ENCODE assay signal across 17 cellular contexts in genomic region chr7:129908181-129908580, GRCh38. TPM values are rescaled to one million over a fixed set of nuclear protein-coding genes. Genes with fewer than 3 reads are reported as not detected.
DNase-seq lines count a peak whose midpoint lies in the region; ATAC-seq and TF ChIP-seq lines count a peak whose summit lies in the region.
"Had no signal": no experiment of that assay in that cellular context is flagged by ENCODE, and none has a peak within 500 bp of the region (broad histone marks: within the 10 kb centered on the region; RNA-seq: fewer than 3 reads in every experiment).

No MANE protein-coding gene starts in this region.

- peak overlapping the region; percentile 79 for H3K4me3 ChIP-seq in CD4-positive, CD25-positive, alpha-beta regulatory T cell (ENCODE audit: low read depth, low read length)
- H3K4me3 ChIP-seq in effector memory CD4-positive, alpha-beta T cell (ENCODE audit: insufficient read depth, low read depth, low read length, poor library complexity, severe bottlenecking) = no peak overlapping the region
- no peak overlapping the region for H3K4me3 ChIP-seq in brain microvascular endothelial cell (ENCODE audit: low read depth, low read length)

- H3K4me1 Mint-ChIP-seq in CD4-positive, CD25-positive, alpha-beta regulatory T cell = peaks cover 31 to 84% (median 69%) of the 10 kb centered on the region in 4 donors

- no peaks in the 10 kb centered on the region for H3K27me3 ChIP-seq in CD4-positive, CD25-positive, alpha-beta regulatory T cell (ENCODE audit: control insufficient read depth, insufficient read depth, low read length)
- no peaks in the 10 kb centered on the region for H3K27me3 ChIP-seq in effector memory CD4-positive, alpha-beta T cell (replicated peaks; ENCODE audit: control insufficient read depth, insufficient read depth, low read length, poor library complexity, severe bottlenecking)
- no peaks in the 10 kb centered on the region for H3K27me3 ChIP-seq in brain microvascular endothelial cell (replicated peaks)

- no peak for DNase-seq in CD4-positive, CD25-positive, alpha-beta regulatory T cell
- peak; percentile 68 for DNase-seq in M059J (ENCODE audit: low read depth)
- DNase-seq in effector memory CD4-positive, alpha-beta T cell = no peak
- DNase-seq in brain microvascular endothelial cell = no peak
- no peak for DNase-seq in hippocampal formation (lab: John Stamatoyannopoulos, UW)
- DNase-seq in T-helper 1 cell = no peak
- DNase-seq: activated CD8-positive, alpha-beta T cell treated with anti-CD3 and anti-CD28 coated beads for 36 hours; activated effector memory CD4-positive, alpha-beta T cell treated with anti-CD3 and anti-CD28 coated beads, Interleukin-2, amount 50 U/mL, for 16 hours; DMS53; Karpas-422; left cardiac atrium; NCI-H1436 treated with DMSO at 0.1 percent for 48 hours; NCI-H345; Right ventricle myocardium superior; substantia nigra had no signal

- TF ChIP-seq CTCF in 22Rv1 (IDR thresholded peaks at IDR 0.05) (no peak), brain microvascular endothelial cell (IDR thresholded peaks at IDR 0.05; ENCODE audit: low read depth, low read length, missing control alignments) (no peak)

- peaks cover 6% of the 10 kb centered on the region for H3K27me3 Mint-ChIP-seq in CD4-positive, CD25-positive, alpha-beta regulatory T cell
- H3K27me3 Mint-ChIP-seq: activated CD8-positive, alpha-beta T cell treated with anti-CD3 and anti-CD28 coated beads for 36 hours had no signal

- peaks cover 7% of the 10 kb centered on the region for H3K36me3 ChIP-seq in CD4-positive, CD25-positive, alpha-beta regulatory T cell (ENCODE audit: control insufficient read depth, insufficient read depth, low read length)
- H3K36me3 ChIP-seq in effector memory CD4-positive, alpha-beta T cell (ENCODE audit: control insufficient read depth, insufficient read depth, low read length) = no peaks in the 10 kb centered on the region
- peaks cover 7% of the 10 kb centered on the region for H3K36me3 ChIP-seq in brain microvascular endothelial cell (replicated peaks)

- H3K27ac ChIP-seq in 22Rv1 = peak overlapping the region; percentile 93
- H3K27ac ChIP-seq in CD4-positive, CD25-positive, alpha-beta regulatory T cell (ENCODE audit: insufficient read depth, low read length, poor library complexity, severe bottlenecking) = no peak overlapping the region
- peak overlapping the region; percentile 2 for H3K27ac ChIP-seq in effector memory CD4-positive, alpha-beta T cell (ENCODE audit: insufficient read depth, low read length, poor library complexity, severe bottlenecking)
- H3K27ac ChIP-seq in brain microvascular endothelial cell = no peak overlapping the region

- H3K36me3 Mint-ChIP-seq in CD4-positive, CD25-positive, alpha-beta regulatory T cell = peaks cover 51% of the 10 kb centered on the region

- peaks cover 57% of the 10 kb centered on the region for H3K4me1 ChIP-seq in CD4-positive, CD25-positive, alpha-beta regulatory T cell (ENCODE audit: control insufficient read depth, insufficient read depth, low read length, poor library complexity, severe bottlenecking)
- H3K4me1 ChIP-seq in effector memory CD4-positive, alpha-beta T cell (ENCODE audit: control insufficient read depth, insufficient read depth, low read length, poor library complexity, severe bottlenecking) = peaks cover 53% of the 10 kb centered on the region

- no peak for ATAC-seq in CD4-positive, CD25-positive, alpha-beta regulatory T cell (ENCODE audit: low read depth in 2 of 2)
- ATAC-seq in HG03139 (IDR thresholded peaks at IDR 0.05; ENCODE audit: unreplicated experiment) = no peak
- ATAC-seq: activated CD8-positive, alpha-beta T cell treated with anti-CD3 and anti-CD28 coated beads for 36 hours; left cardiac atrium had no signal

- H3K4me3 Mint-ChIP-seq in CD4-positive, CD25-positive, alpha-beta regulatory T cell = peak overlapping the region; percentile 5 to 83 (median 50)
- H3K4me3 Mint-ChIP-seq: activated CD8-positive, alpha-beta T cell treated with anti-CD3 and anti-CD28 coated beads for 36 hours had no signal

- peak overlapping the region in 2 of 3 donors; percentile 75 to 78 for H3K27ac Mint-ChIP-seq in CD4-positive, CD25-positive, alpha-beta regulatory T cell
- H3K27ac Mint-ChIP-seq: activated CD8-positive, alpha-beta T cell treated with anti-CD3 and anti-CD28 coated beads for 36 hours had no signal

- peaks cover 0 to 11% (median 0%) of the 10 kb centered on the region in 7 donors for H3K9me3 Mint-ChIP-seq in CD4-positive, CD25-positive, alpha-beta regulatory T cell

- no peaks in the 10 kb centered on the region for H3K9me3 ChIP-seq in CD4-positive, CD25-positive, alpha-beta regulatory T cell (ENCODE audit: control insufficient read depth in 2 of 2, low read length in 2 of 2)
- no peaks in the 10 kb centered on the region for H3K9me3 ChIP-seq in effector memory CD4-positive, alpha-beta T cell (ENCODE audit: control insufficient read depth, low read length)

- in situ Hi-C loops in brain microvascular endothelial cell (cut with HindIII; ENCODE audit: low pct_ligation_motif_present, low sequenced_read_pairs) = no loop called here

RNA-seq across cellular contexts. Expression of gene UBE2H, which starts 44.6 kb away (rescaled TPM):
- 109 TPM for total RNA-seq in CD4-positive, CD25-positive, alpha-beta regulatory T cell
- polyA plus RNA-seq in CD4-positive, CD25-positive, alpha-beta regulatory T cell = 10 to 100 TPM; 50.7 to 73.5 (median 62.1) TPM
- 60.5 and 98.3 TPM in 2 replicates for total RNA-seq in M059J (2014; rRNA removed; shearing (Covaris generic))

Comparison
In these comparisons a context has a peak if more than half of its experiments do, and no peak if none do; other contexts are left out.
1. H3K27ac ChIP-seq: peak in 22Rv1 (single experiment) and effector memory CD4-positive, alpha-beta T cell (single experiment); none in CD4-positive, CD25-positive, alpha-beta regulatory T cell (single experiment) and brain microvascular endothelial cell (single experiment).